Comparison of ENCODE assay signal across 1 cellular context in the genomic region with DNA sequence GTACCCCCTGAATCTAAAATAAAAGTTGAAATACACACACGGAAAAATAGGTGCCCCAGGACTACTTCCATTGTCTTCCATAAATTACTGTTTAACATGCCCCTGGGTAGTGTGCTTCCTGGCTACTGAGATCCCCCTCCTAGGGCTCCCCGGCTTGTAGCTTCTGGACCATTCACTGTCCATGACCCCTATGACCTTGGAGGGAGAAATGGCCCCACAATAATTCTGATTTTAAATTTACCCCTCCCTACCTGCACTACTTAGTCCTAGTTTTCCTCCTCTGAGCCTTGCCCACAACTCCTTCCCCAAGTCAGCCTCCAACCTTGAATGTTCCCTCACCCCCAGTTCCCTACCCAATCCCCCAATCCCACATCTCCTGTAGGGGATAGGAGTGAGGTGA.
TF ChIP-seq lines count a peak whose summit lies in the region.

No MANE protein-coding gene starts in this region.

TF ChIP-seq in GM12878, 131 proteins besides CTCF, POLR2A, EP300 and RAD21:
- TF ChIP-seq SMARCA5 (IDR thresholded peaks at IDR 0.05) (no peak), NFYA (IDR thresholded peaks at IDR 0.05; ENCODE audit: borderline replicate concordance, low read depth, low read length) (no peak), HDAC6 (IDR thresholded peaks at IDR 0.05; ENCODE audit: unreplicated experiment) (no peak), EZH2 (IDR thresholded peaks at IDR 0.05; ENCODE audit: borderline replicate concordance, control insufficient read depth, low read depth, low read length) (no peak), ESRRA (IDR thresholded peaks at IDR 0.05; ENCODE audit: low read length) (no peak; the same call in 1 of the 2 replicates), SUPT20H (IDR thresholded peaks at IDR 0.05; ENCODE audit: borderline replicate concordance, control insufficient read depth, low read depth, low read length) (no peak), RELA (IDR thresholded peaks at IDR 0.05; ENCODE audit: borderline replicate concordance, partially characterized antibody) (no peak), RBBP5 (conservative IDR thresholded peaks at IDR 0.05) (no peak), GATAD2B (conservative IDR thresholded peaks at IDR 0.05; ENCODE audit: low read depth) (no peak), IKZF1 (conservative IDR thresholded peaks at IDR 0.05) (no peak), HDAC2 (IDR thresholded peaks at IDR 0.05) (no peak), SRF (IDR thresholded peaks at IDR 0.05; ENCODE audit: low read depth in 2 of 2, low read length in 2 of 2) (no peak)
- TF ChIP-seq, protein P1, sequence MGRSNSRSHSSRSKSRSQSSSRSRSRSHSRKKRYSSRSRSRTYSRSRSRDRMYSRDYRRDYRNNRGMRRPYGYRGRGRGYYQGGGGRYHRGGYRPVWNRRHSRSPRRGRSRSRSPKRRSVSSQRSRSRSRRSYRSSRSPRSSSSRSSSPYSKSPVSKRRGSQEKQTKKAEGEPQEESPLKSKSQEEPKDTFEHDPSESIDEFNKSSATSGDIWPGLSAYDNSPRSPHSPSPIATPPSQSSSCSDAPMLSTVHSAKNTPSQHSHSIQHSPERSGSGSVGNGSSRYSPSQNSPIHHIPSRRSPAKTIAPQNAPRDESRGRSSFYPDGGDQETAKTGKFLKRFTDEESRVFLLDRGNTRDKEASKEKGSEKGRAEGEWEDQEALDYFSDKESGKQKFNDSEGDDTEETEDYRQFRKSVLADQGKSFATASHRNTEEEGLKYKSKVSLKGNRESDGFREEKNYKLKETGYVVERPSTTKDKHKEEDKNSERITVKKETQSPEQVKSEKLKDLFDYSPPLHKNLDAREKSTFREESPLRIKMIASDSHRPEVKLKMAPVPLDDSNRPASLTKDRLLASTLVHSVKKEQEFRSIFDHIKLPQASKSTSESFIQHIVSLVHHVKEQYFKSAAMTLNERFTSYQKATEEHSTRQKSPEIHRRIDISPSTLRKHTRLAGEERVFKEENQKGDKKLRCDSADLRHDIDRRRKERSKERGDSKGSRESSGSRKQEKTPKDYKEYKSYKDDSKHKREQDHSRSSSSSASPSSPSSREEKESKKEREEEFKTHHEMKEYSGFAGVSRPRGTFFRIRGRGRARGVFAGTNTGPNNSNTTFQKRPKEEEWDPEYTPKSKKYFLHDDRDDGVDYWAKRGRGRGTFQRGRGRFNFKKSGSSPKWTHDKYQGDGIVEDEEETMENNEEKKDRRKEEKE (IDR thresholded peaks at IDR 0.05) = no peak
TF ChIP-seq in GM12878: peak in this region for 0.
